Comparison of ENCODE assay signal across 20 cellular contexts in genomic region chr1:97599447-97599846, GRCh38.
DNase-seq lines count a peak whose midpoint lies in the region; ATAC-seq and TF ChIP-seq lines count a peak whose summit lies in the region.
"Had no signal": no experiment of that assay in that cellular context is flagged by ENCODE, and none has a peak within 500 bp of the region (broad histone marks: within the 10 kb centered on the region; RNA-seq: fewer than 3 reads in every experiment).

No MANE protein-coding gene starts in this region.

- no peak overlapping the region for H3K27ac Mint-ChIP-seq in activated CD8-positive, alpha-beta T cell treated with anti-CD3 and anti-CD28 coated beads for 36 hours
- H3K27ac Mint-ChIP-seq in activated CD8-positive, alpha-beta T cell treated with anti-CD3 and anti-CD28 coated beads, Interleukin-2, amount 10 ng/mL, durations not matched to agents 7 days and 5 days = no peak overlapping the region
- H3K27ac Mint-ChIP-seq in activated T-helper 17 cell treated with anti-CD3 and anti-CD28 coated beads, Interleukin-2, amount 50 U/mL, for 72 hours = no peak overlapping the region
- H3K27ac Mint-ChIP-seq: HFFc6 had no signal

- peak; percentile 5 for DNase-seq in activated CD8-positive, alpha-beta T cell treated with anti-CD3 and anti-CD28 coated beads for 36 hours
- no peak for DNase-seq in activated CD8-positive, alpha-beta T cell treated with anti-CD3 and anti-CD28 coated beads, Interleukin-2, amount 10 ng/mL, durations not matched to agents 7 days and 5 days
- DNase-seq in EH (ENCODE audit: low read depth) (peak; percentile 7), foreskin keratinocyte (peak; percentile 46 to 61), lower leg skin (ENCODE audit: low spot score in 2 of 2) (no peak)
- no peak for DNase-seq in stimulated activated CD4-positive, alpha-beta T cell treated with anti-CD3 and anti-CD28 coated beads, Interleukin-2, amount 100 ng/mL, for 24 hours
- DNase-seq: COR-L47, DMS153, GOT3, HFFc6, KG1, MG63, NCI-H1092 treated with DMSO at 0.1 percent for 48 hours, NCI-H1694, NCI-H446 had no signal

- POLR2A ChIA-PET in activated CD8-positive, alpha-beta T cell treated with anti-CD3 and anti-CD28 coated beads for 36 hours (lab: Charles Lee) = no interaction called here
- POLR2A ChIA-PET in activated CD8-positive, alpha-beta T cell treated with anti-CD3 and anti-CD28 coated beads, Interleukin-2, amount 10 ng/mL, durations not matched to agents 7 days and 5 days (lab: Charles Lee) = no interaction called here

- CTCF ChIA-PET in activated CD8-positive, alpha-beta T cell treated with anti-CD3 and anti-CD28 coated beads for 36 hours (lab: Charles Lee) = no interaction called here
- CTCF ChIA-PET in activated CD8-positive, alpha-beta T cell treated with anti-CD3 and anti-CD28 coated beads, Interleukin-2, amount 10 ng/mL, durations not matched to agents 7 days and 5 days (lab: Charles Lee) = no interaction called here

- H3K4me1 ChIP-seq in foreskin keratinocyte = no peaks in the 10 kb centered on the region

- no peaks in the 10 kb centered on the region for H3K27me3 ChIP-seq in foreskin keratinocyte
- H3K27me3 ChIP-seq: MG63 had no signal

- no peaks in the 10 kb centered on the region for H3K36me3 Mint-ChIP-seq in activated CD8-positive, alpha-beta T cell treated with anti-CD3 and anti-CD28 coated beads for 36 hours (ENCODE audit: low read depth)
- no peaks in the 10 kb centered on the region for H3K36me3 Mint-ChIP-seq in activated CD8-positive, alpha-beta T cell treated with anti-CD3 and anti-CD28 coated beads, Interleukin-2, amount 10 ng/mL, durations not matched to agents 7 days and 5 days (ENCODE audit: low read depth)
- peaks cover 3% of the 10 kb centered on the region for H3K36me3 Mint-ChIP-seq in activated T-helper 17 cell treated with anti-CD3 and anti-CD28 coated beads, Interleukin-2, amount 50 U/mL, for 72 hours (ENCODE audit: low read depth)

- WGBS in lower leg skin, 2 donors = 82 to 94% methylated on average over 2 of the region's 2 CpGs

- TF ChIP-seq CTCF in activated CD8-positive, alpha-beta T cell treated with anti-CD3 and anti-CD28 coated beads for 36 hours (IDR thresholded peaks at IDR 0.05) = no peak
- no peak for TF ChIP-seq CTCF in foreskin keratinocyte (conservative IDR thresholded peaks at IDR 0.05)
- no peak for TF ChIP-seq CTCF in lower leg skin (IDR thresholded peaks at IDR 0.05)

- intact Hi-C loops in activated CD8-positive, alpha-beta T cell treated with anti-CD3 and anti-CD28 coated beads for 36 hours (cut with micrococcal nuclease) = no loop called here
- intact Hi-C loops in lower leg skin (cut with DNase I; ENCODE audit: low total_unique reads) = no loop called here

- no peaks in the 10 kb centered on the region for H3K27me3 Mint-ChIP-seq in activated CD8-positive, alpha-beta T cell treated with anti-CD3 and anti-CD28 coated beads for 36 hours
- H3K27me3 Mint-ChIP-seq in activated CD8-positive, alpha-beta T cell treated with anti-CD3 and anti-CD28 coated beads, Interleukin-2, amount 10 ng/mL, durations not matched to agents 7 days and 5 days (ENCODE audit: low read depth) = no peaks in the 10 kb centered on the region
- no peaks in the 10 kb centered on the region for H3K27me3 Mint-ChIP-seq in activated T-helper 17 cell treated with anti-CD3 and anti-CD28 coated beads, Interleukin-2, amount 50 U/mL, for 72 hours

- ATAC-seq in activated CD8-positive, alpha-beta T cell treated with anti-CD3 and anti-CD28 coated beads for 36 hours = peak; percentile 61
- ATAC-seq in activated CD8-positive, alpha-beta T cell treated with anti-CD3 and anti-CD28 coated beads, Interleukin-2, amount 10 ng/mL, durations not matched to agents 7 days and 5 days = no peak
- peak; percentile 86 for ATAC-seq in activated T-helper 17 cell treated with anti-CD3 and anti-CD28 coated beads, Interleukin-2, amount 50 U/mL, for 72 hours (replicated peaks)
- ATAC-seq in foreskin keratinocyte (peak; percentile 68), HG02759 (IDR thresholded peaks at IDR 0.05; ENCODE audit: unreplicated experiment) (no peak)
- ATAC-seq: A549 had no signal

- TF ChIP-seq POLR2A in lower leg skin (IDR thresholded peaks at IDR 0.05) = no peak

- no peaks in the 10 kb centered on the region for H3K9me3 Mint-ChIP-seq in activated CD8-positive, alpha-beta T cell treated with anti-CD3 and anti-CD28 coated beads for 36 hours
- no peaks in the 10 kb centered on the region for H3K9me3 Mint-ChIP-seq in activated CD8-positive, alpha-beta T cell treated with anti-CD3 and anti-CD28 coated beads, Interleukin-2, amount 10 ng/mL, durations not matched to agents 7 days and 5 days (ENCODE audit: insufficient read depth)
- H3K9me3 Mint-ChIP-seq in activated T-helper 17 cell treated with anti-CD3 and anti-CD28 coated beads, Interleukin-2, amount 50 U/mL, for 72 hours = no peaks in the 10 kb centered on the region
- H3K9me3 Mint-ChIP-seq: HFFc6 had no signal

- H3K4me3 ChIP-seq in lower leg skin (ENCODE audit: low read depth, poor library complexity, severe bottlenecking) = no peak overlapping the region
- H3K4me3 ChIP-seq: A549, MG63 had no signal

- no peak overlapping the region for H3K27ac ChIP-seq in foreskin keratinocyte
- H3K27ac ChIP-seq: A549, C4-2B, HL-60 had no signal

- H3K4me3 Mint-ChIP-seq in activated CD8-positive, alpha-beta T cell treated with anti-CD3 and anti-CD28 coated beads for 36 hours = no peak overlapping the region
- no peak overlapping the region for H3K4me3 Mint-ChIP-seq in activated CD8-positive, alpha-beta T cell treated with anti-CD3 and anti-CD28 coated beads, Interleukin-2, amount 10 ng/mL, durations not matched to agents 7 days and 5 days
- no peak overlapping the region for H3K4me3 Mint-ChIP-seq in activated T-helper 17 cell treated with anti-CD3 and anti-CD28 coated beads, Interleukin-2, amount 50 U/mL, for 72 hours
- H3K4me3 Mint-ChIP-seq: HFFc6 had no signal

- no peaks in the 10 kb centered on the region for H3K4me1 Mint-ChIP-seq in activated CD8-positive, alpha-beta T cell treated with anti-CD3 and anti-CD28 coated beads for 36 hours (ENCODE audit: low read depth)
- H3K4me1 Mint-ChIP-seq in activated CD8-positive, alpha-beta T cell treated with anti-CD3 and anti-CD28 coated beads, Interleukin-2, amount 10 ng/mL, durations not matched to agents 7 days and 5 days (ENCODE audit: low read depth) = no peaks in the 10 kb centered on the region
- H3K4me1 Mint-ChIP-seq in activated T-helper 17 cell treated with anti-CD3 and anti-CD28 coated beads, Interleukin-2, amount 50 U/mL, for 72 hours = no peaks in the 10 kb centered on the region

Comparison
In these comparisons a context has a peak if more than half of its experiments do, and no peak if none do; other contexts are left out.
1. ATAC-seq: peak in activated CD8-positive, alpha-beta T cell treated with anti-CD3 and anti-CD28 coated beads for 36 hours (single experiment), activated T-helper 17 cell treated with anti-CD3 and anti-CD28 coated beads, Interleukin-2, amount 50 U/mL, for 72 hours (single experiment) and foreskin keratinocyte (single experiment); none in activated CD8-positive, alpha-beta T cell treated with anti-CD3 and anti-CD28 coated beads, Interleukin-2, amount 10 ng/mL, durations not matched to agents 7 days and 5 days (single experiment) and HG02759 (single experiment).
2. DNase-seq: peak in activated CD8-positive, alpha-beta T cell treated with anti-CD3 and anti-CD28 coated beads for 36 hours (single experiment), EH (single experiment) and foreskin keratinocyte (2 of 2); none in activated CD8-positive, alpha-beta T cell treated with anti-CD3 and anti-CD28 coated beads, Interleukin-2, amount 10 ng/mL, durations not matched to agents 7 days and 5 days (single experiment), lower leg skin (0 of 2) and stimulated activated CD4-positive, alpha-beta T cell treated with anti-CD3 and anti-CD28 coated beads, Interleukin-2, amount 100 ng/mL, for 24 hours (0 of 2).